2 cellular contexts compared by ENCODE assay signal in the genomic region with DNA sequence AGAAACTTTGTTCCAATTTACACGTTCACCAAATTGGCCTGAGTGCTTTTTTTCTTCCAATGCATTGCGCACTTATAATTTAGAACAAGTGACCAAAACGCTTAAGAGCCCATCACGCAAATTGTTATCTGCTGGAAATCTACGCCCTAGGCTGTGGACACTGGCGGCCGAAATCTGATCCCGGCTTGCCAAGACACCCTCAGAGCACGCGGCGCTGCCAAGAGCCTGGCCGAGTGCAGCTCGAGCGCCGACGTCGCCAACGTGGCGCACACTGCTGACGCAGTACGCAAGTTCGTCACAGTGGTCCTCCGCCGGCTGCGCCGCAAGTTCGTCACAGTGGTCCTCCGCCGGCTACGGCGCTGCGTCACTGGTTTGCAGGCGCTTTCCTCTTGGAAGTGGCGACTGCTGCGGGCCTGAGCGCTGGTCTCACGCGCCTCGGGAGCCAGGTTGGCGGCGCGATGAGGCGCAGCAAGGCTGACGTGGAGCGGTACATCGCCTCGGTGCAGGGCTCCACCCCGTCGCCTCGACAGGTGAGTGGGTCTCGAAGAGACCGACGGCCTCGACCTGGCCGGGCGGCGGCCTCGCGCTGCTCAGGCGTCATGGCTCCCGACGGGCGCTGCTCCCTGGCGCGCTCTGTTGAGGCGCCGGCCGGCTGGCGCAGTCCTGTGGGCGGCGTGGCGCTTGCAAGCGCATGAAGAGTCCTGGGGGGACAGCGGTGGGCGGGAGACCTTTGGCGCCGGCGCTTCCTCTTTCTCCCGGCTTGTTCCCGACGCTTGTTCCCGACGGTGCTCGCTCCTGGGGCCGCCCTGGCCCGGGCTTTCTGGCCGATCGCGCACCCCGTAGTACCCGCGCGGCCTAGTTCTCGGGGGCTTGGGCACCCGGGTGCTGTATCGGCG.
TF ChIP-seq lines count a peak whose summit lies in the region.

A gene (plus strand): TSS at position 334 of the 896 bp plus-strand sequence. CDS start 125 bp downstream, at position 459.

TF ChIP-seq in IMR-90, 13 proteins besides CTCF, POLR2A, EP300 and RAD21:
- peak; percentile 44; the same call in 1 of the 2 replicates for TF ChIP-seq CHD1 (IDR thresholded peaks at IDR 0.05; ENCODE audit: low read depth, low read length)
- TF ChIP-seq FOS (IDR thresholded peaks at IDR 0.05; ENCODE audit: low read depth, low read length): peak; percentile 44; the same call in 1 of the 2 replicates
- TF ChIP-seq CEBPB (IDR thresholded peaks at IDR 0.05; ENCODE audit: low read depth, low read length): no peak
- TF ChIP-seq, protein P1, sequence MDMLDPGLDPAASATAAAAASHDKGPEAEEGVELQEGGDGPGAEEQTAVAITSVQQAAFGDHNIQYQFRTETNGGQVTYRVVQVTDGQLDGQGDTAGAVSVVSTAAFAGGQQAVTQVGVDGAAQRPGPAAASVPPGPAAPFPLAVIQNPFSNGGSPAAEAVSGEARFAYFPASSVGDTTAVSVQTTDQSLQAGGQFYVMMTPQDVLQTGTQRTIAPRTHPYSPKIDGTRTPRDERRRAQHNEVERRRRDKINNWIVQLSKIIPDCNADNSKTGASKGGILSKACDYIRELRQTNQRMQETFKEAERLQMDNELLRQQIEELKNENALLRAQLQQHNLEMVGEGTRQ (IDR thresholded peaks at IDR 0.05; ENCODE audit: low read depth, low read length): peak; percentile 23
- no peak for TF ChIP-seq SMC3 (IDR thresholded peaks at IDR 0.05; ENCODE audit: low read depth, low read length)
- peak; percentile 15; the same call in 1 of the 2 replicates for TF ChIP-seq NFE2L2 (IDR thresholded peaks at IDR 0.05; ENCODE audit: low read depth, low read length)
- TF ChIP-seq, protein P2, sequence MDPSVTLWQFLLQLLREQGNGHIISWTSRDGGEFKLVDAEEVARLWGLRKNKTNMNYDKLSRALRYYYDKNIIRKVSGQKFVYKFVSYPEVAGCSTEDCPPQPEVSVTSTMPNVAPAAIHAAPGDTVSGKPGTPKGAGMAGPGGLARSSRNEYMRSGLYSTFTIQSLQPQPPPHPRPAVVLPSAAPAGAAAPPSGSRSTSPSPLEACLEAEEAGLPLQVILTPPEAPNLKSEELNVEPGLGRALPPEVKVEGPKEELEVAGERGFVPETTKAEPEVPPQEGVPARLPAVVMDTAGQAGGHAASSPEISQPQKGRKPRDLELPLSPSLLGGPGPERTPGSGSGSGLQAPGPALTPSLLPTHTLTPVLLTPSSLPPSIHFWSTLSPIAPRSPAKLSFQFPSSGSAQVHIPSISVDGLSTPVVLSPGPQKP (IDR thresholded peaks at IDR 0.05; ENCODE audit: borderline replicate concordance, low read depth, low read length): no peak
- peak; percentile 96 for TF ChIP-seq MXI1 (IDR thresholded peaks at IDR 0.05; ENCODE audit: borderline replicate concordance, low read depth, low read length)
- no peak for TF ChIP-seq RFX5 (IDR thresholded peaks at IDR 0.05; ENCODE audit: low read depth, low read length)
- peak; percentile 62; the same call in 1 of the 2 replicates for TF ChIP-seq BHLHE40 (IDR thresholded peaks at IDR 0.05; ENCODE audit: low read depth, low read length)
- peak; percentile 24; the same call in 1 of the 2 replicates for TF ChIP-seq MAZ (IDR thresholded peaks at IDR 0.05; ENCODE audit: borderline replicate concordance, low read depth, low read length)
- TF ChIP-seq RCOR1 (IDR thresholded peaks at IDR 0.05; ENCODE audit: insufficient replicate concordance, low read length): no peak
- peak; percentile 22; the same call in 1 of the 2 replicates for TF ChIP-seq MAFK (IDR thresholded peaks at IDR 0.05; ENCODE audit: low read depth, low read length)

TF ChIP-seq in endothelial cell of umbilical vein, 7 proteins besides CTCF, POLR2A, EP300 and RAD21:
- TF ChIP-seq FOS (IDR thresholded peaks at IDR 0.05; ENCODE audit: borderline replicate concordance, insufficient read depth, low read length) (no peak), EZH2 (IDR thresholded peaks at IDR 0.05; ENCODE audit: borderline replicate concordance, low read depth, low read length, severe bottlenecking) (no peak), MYC (IDR thresholded peaks at IDR 0.05; ENCODE audit: low read depth, low read length) (peak; percentile 99), GATA2 (IDR thresholded peaks at IDR 0.05; ENCODE audit: insufficient read depth, insufficient read length, low read depth, low read length) (peak; percentile 29), JUN (IDR thresholded peaks at IDR 0.05; ENCODE audit: borderline replicate concordance, insufficient read depth, insufficient read length, low read depth) (peak; percentile 2), POLR2AphosphoS5 (IDR thresholded peaks at IDR 0.05; ENCODE audit: insufficient read depth, low read depth, low read length) (peak; percentile 97)
- TF ChIP-seq, protein P3, sequence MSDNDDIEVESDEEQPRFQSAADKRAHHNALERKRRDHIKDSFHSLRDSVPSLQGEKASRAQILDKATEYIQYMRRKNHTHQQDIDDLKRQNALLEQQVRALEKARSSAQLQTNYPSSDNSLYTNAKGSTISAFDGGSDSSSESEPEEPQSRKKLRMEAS (IDR thresholded peaks at IDR 0.05; ENCODE audit: insufficient read depth, insufficient read length): peak; percentile 88
